In the genomic region with DNA sequence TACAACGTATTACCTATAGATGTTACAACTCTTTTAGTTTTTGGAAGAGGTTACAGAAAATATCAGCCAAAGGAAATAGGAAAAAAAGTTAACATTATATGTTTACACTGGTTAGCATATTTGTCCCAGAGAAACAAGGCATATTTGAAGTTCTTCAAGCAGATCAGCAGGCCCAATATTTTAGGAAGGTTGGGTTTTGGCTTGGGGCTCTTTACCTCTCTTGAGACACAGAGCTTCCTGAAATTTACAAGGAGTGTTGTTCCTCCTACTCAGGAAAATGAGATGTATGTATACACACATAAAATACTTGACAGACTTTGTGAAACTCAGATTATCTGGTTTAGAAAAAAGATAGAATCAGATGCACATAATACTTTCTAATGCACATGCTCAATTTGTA, we compare ENCODE assay signal across 30 cellular contexts.
"Had no signal": no experiment of that assay in that cellular context is flagged by ENCODE, and none has a peak within 500 bp of the region (broad histone marks: within the 10 kb centered on the region; RNA-seq: fewer than 3 reads in every experiment).

No MANE protein-coding gene starts in this region.

- H3K9me3 Mint-ChIP-seq: activated CD4-positive, alpha-beta T cell treated with anti-CD3 and anti-CD28 coated beads, Interleukin-2, amount 10 ng/mL, durations not matched to agents 24 days and 14 days; activated CD8-positive, alpha-beta T cell treated with anti-CD3 and anti-CD28 coated beads for 36 hours; activated naive CD8-positive, alpha-beta T cell treated with anti-CD3 and anti-CD28 coated beads for 36 hours; activated T-cell treated with anti-CD3 and anti-CD28 coated beads, Interleukin-2, amount 50 U/mL, for 72 hours; T-helper 1 cell treated with Interleukin-12 subunit alpha and Interleukin-12 subunit beta and Interleukin-4 antibody, amounts not matched to agents 30 μg/mL and 1 μg/mL, for 36 hours; T-helper 2 cell treated with Interferon-gamma antibody and Interleukin-4, amounts not matched to agents 5 μg/mL and 100 μg/mL, for 36 hours had no signal

- H3K27me3 Mint-ChIP-seq: activated CD4-positive, alpha-beta T cell treated with anti-CD3 and anti-CD28 coated beads, Interleukin-2, amount 10 ng/mL, durations not matched to agents 24 days and 14 days; activated CD8-positive, alpha-beta T cell treated with anti-CD3 and anti-CD28 coated beads for 36 hours; activated naive CD8-positive, alpha-beta T cell treated with anti-CD3 and anti-CD28 coated beads for 36 hours; activated T-helper 17 cell treated with anti-CD3 and anti-CD28 coated beads, Interleukin-2, amount 50 U/mL, for 72 hours; central memory CD8-positive, alpha-beta T cell had no signal

- ATAC-seq: activated CD8-positive, alpha-beta T cell treated with anti-CD3 and anti-CD28 coated beads for 36 hours; activated T-cell treated with anti-CD3 and anti-CD28 coated beads, Interleukin-2, amount 50 U/mL, for 72 hours; activated T-helper 17 cell treated with anti-CD3 and anti-CD28 coated beads, Interleukin-2, amount 50 U/mL, for 72 hours; K562 had no signal

- H3K4me3 Mint-ChIP-seq: activated CD4-positive, alpha-beta T cell treated with anti-CD3 and anti-CD28 coated beads, Interleukin-2, amount 10 ng/mL, durations not matched to agents 24 days and 14 days; activated CD8-positive, alpha-beta T cell treated with anti-CD3 and anti-CD28 coated beads for 36 hours; activated naive CD8-positive, alpha-beta T cell treated with anti-CD3 and anti-CD28 coated beads for 36 hours; activated T-cell treated with anti-CD3 and anti-CD28 coated beads, Interleukin-2, amount 50 U/mL, for 72 hours; activated T-helper 17 cell treated with anti-CD3 and anti-CD28 coated beads, Interleukin-2, amount 50 U/mL, for 72 hours; central memory CD8-positive, alpha-beta T cell; T-helper 1 cell treated with Interleukin-12 subunit alpha and Interleukin-12 subunit beta and Interleukin-4 antibody, amounts not matched to agents 30 μg/mL and 1 μg/mL, for 36 hours; T-helper 2 cell treated with Interferon-gamma antibody and Interleukin-4, amounts not matched to agents 5 μg/mL and 100 μg/mL, for 36 hours had no signal

- DNase-seq: activated CD4-positive, alpha-beta T cell treated with anti-CD3 and anti-CD28 coated beads for 1 hour; activated CD4-positive, alpha-beta T cell treated with anti-CD3 and anti-CD28 coated beads, Interleukin-2, amount 10 ng/mL, durations not matched to agents 24 days and 14 days; activated CD4-positive, alpha-beta T cell treated with anti-CD3 and anti-CD28 coated beads, Interleukin-2, amount 50 U/mL, for 4 hours; activated CD4-positive, CD25-positive, alpha-beta regulatory T cell; activated CD8-positive, alpha-beta T cell treated with anti-CD3 and anti-CD28 coated beads for 36 hours; activated effector memory CD4-positive, alpha-beta T cell treated with anti-CD3 and anti-CD28 coated beads, Interleukin-2, amount 50 U/mL, for 16 hours; activated naive CD4-positive, alpha-beta T cell; activated naive CD4-positive, alpha-beta T cell treated with anti-CD3 and anti-CD28 coated beads, Interleukin-2, amount 50 U/mL, for 16 hours; activated naive CD8-positive, alpha-beta T cell treated with anti-CD3 and anti-CD28 coated beads for 36 hours; activated T-cell treated with anti-CD3 and anti-CD28 coated beads, Interleukin-2, amount 50 U/mL, for 1 hour; activated T-cell treated with anti-CD3 and anti-CD28 coated beads, Interleukin-2, amount 50 U/mL, for 72 hours; amniotic stem cell; aorta; NCI-H1105; NCI-H1417 treated with DMSO at 0.1 percent for 48 hours; NCI-H187 treated with DMSO at 0.1 percent for 48 hours; NCI-H2081; NCI-H2171 treated with DMSO at 0.1 percent for 48 hours; NCI-H2227 treated with DMSO at 0.1 percent for 48 hours; NCI-H446; NCI-H510A treated with DMSO at 0.1 percent for 48 hours; Right ventricle myocardium superior; WERI-Rb-1 had no signal

- H3K27ac ChIP-seq: cardiac muscle cell, SK-N-MC, WERI-Rb-1 had no signal

- H3K27me3 ChIP-seq: cardiac muscle cell had no signal

- H3K27ac Mint-ChIP-seq: activated CD4-positive, alpha-beta T cell treated with anti-CD3 and anti-CD28 coated beads, Interleukin-2, amount 10 ng/mL, durations not matched to agents 24 days and 14 days; activated CD8-positive, alpha-beta T cell treated with anti-CD3 and anti-CD28 coated beads for 36 hours; activated naive CD8-positive, alpha-beta T cell treated with anti-CD3 and anti-CD28 coated beads for 36 hours; activated T-cell treated with anti-CD3 and anti-CD28 coated beads, Interleukin-2, amount 50 U/mL, for 72 hours; activated T-helper 17 cell treated with anti-CD3 and anti-CD28 coated beads, Interleukin-2, amount 50 U/mL, for 72 hours; T-helper 1 cell treated with Interleukin-12 subunit alpha and Interleukin-12 subunit beta and Interleukin-4 antibody, amounts not matched to agents 30 μg/mL and 1 μg/mL, for 36 hours; T-helper 2 cell treated with Interferon-gamma antibody and Interleukin-4, amounts not matched to agents 5 μg/mL and 100 μg/mL, for 36 hours had no signal

- H3K4me3 ChIP-seq: cardiac muscle cell, K562, SK-N-MC had no signal

- H3K36me3 ChIP-seq: cardiac muscle cell, WERI-Rb-1 had no signal

- H3K36me3 Mint-ChIP-seq: activated naive CD8-positive, alpha-beta T cell treated with anti-CD3 and anti-CD28 coated beads for 36 hours had no signal

- H3K4me1 Mint-ChIP-seq: activated CD4-positive, alpha-beta T cell treated with anti-CD3 and anti-CD28 coated beads, Interleukin-2, amount 10 ng/mL, durations not matched to agents 24 days and 14 days; activated naive CD8-positive, alpha-beta T cell treated with anti-CD3 and anti-CD28 coated beads for 36 hours; activated T-helper 17 cell treated with anti-CD3 and anti-CD28 coated beads, Interleukin-2, amount 50 U/mL, for 72 hours; central memory CD8-positive, alpha-beta T cell had no signal
